ENCODE assay signal across 30 cellular contexts in the genomic region with DNA sequence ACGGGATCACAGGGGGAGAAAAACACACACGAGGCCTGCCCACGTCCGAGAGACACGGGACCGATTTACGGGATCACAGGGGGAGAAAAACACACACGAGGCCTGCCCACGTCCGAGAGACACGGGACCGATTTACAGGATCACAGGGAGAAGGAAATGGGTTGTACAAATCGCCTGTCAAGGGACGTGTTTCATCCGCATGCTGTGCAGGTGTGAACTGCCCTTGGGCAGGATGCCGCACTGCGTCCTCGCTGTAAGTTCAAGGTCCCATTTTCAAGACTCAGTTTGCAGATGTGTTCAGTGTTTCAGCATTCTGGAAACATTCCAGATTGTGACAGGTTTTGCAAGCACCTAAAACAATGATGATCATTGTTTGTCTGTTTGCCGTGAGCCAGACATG. TPM values are rescaled to one million over a fixed set of nuclear protein-coding genes. Genes with fewer than 3 reads are reported as not detected.
"Had no signal": no experiment of that assay in that cellular context is flagged by ENCODE, and none has a peak within 500 bp of the region (broad histone marks: within the 10 kb centered on the region; RNA-seq: fewer than 3 reads in every experiment).

No MANE protein-coding gene starts in this region.

- H3K36me3 Mint-ChIP-seq: activated naive CD8-positive, alpha-beta T cell; brain; mesothelial cell of epicardium; stimulated activated effector memory CD8-positive, alpha-beta T cell treated with anti-CD3 and anti-CD28 coated beads, Interleukin-12 subunit alpha, Interleukin-12 subunit beta, amount 100 ng/mL, for 72 hours had no signal

- H3K4me3 Mint-ChIP-seq: activated naive CD8-positive, alpha-beta T cell; central memory CD8-positive, alpha-beta T cell; mesothelial cell of epicardium; stimulated activated effector memory CD8-positive, alpha-beta T cell treated with anti-CD3 and anti-CD28 coated beads, Interleukin-12 subunit alpha, Interleukin-12 subunit beta, amount 100 ng/mL, for 72 hours; stimulated activated naive CD8-positive, alpha-beta T cell treated with anti-CD3 and anti-CD28 coated beads, Interleukin-15, Interleukin-2, amounts not matched to agents 100 ng/mL and 50 ng/mL, for 24 hours had no signal

- H3K27ac Mint-ChIP-seq: activated naive CD8-positive, alpha-beta T cell; mesothelial cell of epicardium; naive thymus-derived CD4-positive, alpha-beta T cell; stimulated activated effector memory CD8-positive, alpha-beta T cell treated with anti-CD3 and anti-CD28 coated beads, Interleukin-12 subunit alpha, Interleukin-12 subunit beta, amount 100 ng/mL, for 72 hours; stimulated activated naive CD8-positive, alpha-beta T cell treated with anti-CD3 and anti-CD28 coated beads, Interleukin-15, Interleukin-2, amounts not matched to agents 100 ng/mL and 50 ng/mL, for 24 hours had no signal

- H3K27ac ChIP-seq: adrenal gland, ascending aorta, ovary, prostate gland, skin epidermis, thoracic aorta had no signal

- DNase-seq: activated CD4-positive, alpha-beta T cell treated with anti-CD3 and anti-CD28 coated beads for 4 hours; activated CD4-positive, alpha-beta T cell treated with anti-CD3 and anti-CD28 coated beads, Interleukin-2, amount 50 U/mL, for 4 hours; activated CD8-positive, alpha-beta memory T cell treated with anti-CD3 and anti-CD28 coated beads for 24 hours; activated effector memory CD4-positive, alpha-beta T cell treated with Interleukin-2 at 50 U/mL for 16 hours; activated naive CD4-positive, alpha-beta T cell treated with Interleukin-2 at 50 U/mL for 16 hours; adrenal gland; effector memory CD4-positive, alpha-beta T cell; foreskin fibroblast; head of caudate nucleus; hippocampal formation; left colon; naive thymus-derived CD4-positive, alpha-beta T cell; ovary; retina; stimulated activated CD4-positive, alpha-beta T cell treated with anti-CD3 and anti-CD28 coated beads, Interleukin-4, amount 100 ng/mL, for 24 hours; trophoblast cell had no signal

- H3K27me3 ChIP-seq: ovary had no signal

- H3K9me3 ChIP-seq: adrenal gland, ascending aorta, ovary, prostate gland, thoracic aorta had no signal

- ATAC-seq: left colon; naive thymus-derived CD4-positive, alpha-beta T cell; sciatic nerve; stimulated activated effector memory CD8-positive, alpha-beta T cell treated with anti-CD3 and anti-CD28 coated beads, Interleukin-12 subunit alpha, Interleukin-12 subunit beta, amount 100 ng/mL, for 72 hours had no signal

- H3K9me3 Mint-ChIP-seq: central memory CD8-positive, alpha-beta T cell; mesothelial cell of epicardium; stimulated activated effector memory CD8-positive, alpha-beta T cell treated with anti-CD3 and anti-CD28 coated beads, Interleukin-12 subunit alpha, Interleukin-12 subunit beta, amount 100 ng/mL, for 72 hours; stimulated activated naive CD8-positive, alpha-beta T cell treated with anti-CD3 and anti-CD28 coated beads, Interleukin-15, Interleukin-2, amounts not matched to agents 100 ng/mL and 50 ng/mL, for 24 hours had no signal

- H3K36me3 ChIP-seq: adrenal gland, ascending aorta, ovary, prostate gland, thoracic aorta had no signal

- H3K4me3 ChIP-seq: adrenal gland, ascending aorta, ovary, prostate gland, skin epidermis, thoracic aorta had no signal

RNA-seq across cellular contexts. Expression of a gene that starts 2.3 kb away (rescaled TPM):
- total RNA-seq: ascending aorta; left colon; mesothelial cell of epicardium; naive thymus-derived CD4-positive, alpha-beta T cell; T-helper 1 cell treated with Interleukin-12 subunit alpha and Interleukin-12 subunit beta and Interleukin-4 antibody, amounts not matched to agents 30 ng/mL and 1 ng/mL, for 36 hours had no signal
- polyA plus RNA-seq: keratinocyte; naive thymus-derived CD4-positive, alpha-beta T cell; neural cell had no signal
